In the genomic region with DNA sequence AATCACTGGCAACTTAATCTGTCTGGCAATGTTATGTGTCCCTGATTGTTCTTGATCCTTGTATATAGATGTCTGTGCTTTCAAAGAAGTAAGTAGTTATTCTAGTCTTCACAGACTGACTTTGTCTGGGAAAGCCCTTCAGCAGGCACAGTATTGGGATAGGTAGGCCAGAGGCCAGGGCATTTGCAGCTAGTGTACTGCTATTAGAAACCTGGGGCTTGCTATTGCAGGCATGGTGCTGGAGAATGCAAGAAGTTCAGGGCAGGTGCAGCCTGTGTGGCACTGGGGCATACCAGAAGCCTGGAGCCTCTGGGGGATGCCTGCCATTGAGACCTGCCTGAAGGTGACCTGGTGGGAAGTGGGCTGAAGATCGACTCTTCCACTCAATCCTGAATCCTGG, we compare ENCODE assay signal across 25 cellular contexts.
DNase-seq lines count a peak whose midpoint lies in the region; ATAC-seq and TF ChIP-seq lines count a peak whose summit lies in the region.
"Had no signal": no experiment of that assay in that cellular context is flagged by ENCODE, and none has a peak within 500 bp of the region (broad histone marks: within the 10 kb centered on the region; RNA-seq: fewer than 3 reads in every experiment).

No MANE protein-coding gene starts in this region.

- TF ChIP-seq CTCF in WTC11 (IDR thresholded peaks at IDR 0.05) (no peak), osteoblast (IDR thresholded peaks at IDR 0.05; ENCODE audit: extremely low read depth, low read depth, low read length) (no peak)

- no peaks in the 10 kb centered on the region for H3K36me3 ChIP-seq in osteoblast (ENCODE audit: insufficient read depth, low read length)
- H3K36me3 ChIP-seq: spleen, tibial nerve had no signal

- CTCF ChIA-PET in activated naive CD4-positive, alpha-beta T cell treated with anti-CD3 and anti-CD28 coated beads for 36 hours (lab: Charles Lee) = no interaction called here
- CTCF ChIA-PET in WTC11 (lab: Charles Lee) = no interaction called here

- H3K36me3 Mint-ChIP-seq in activated naive CD4-positive, alpha-beta T cell treated with anti-CD3 and anti-CD28 coated beads for 36 hours (ENCODE audit: low read depth) = no peaks in the 10 kb centered on the region
- peaks cover 4% of the 10 kb centered on the region; the same call in 1 of the 2 replicates for H3K36me3 Mint-ChIP-seq in WTC11
- H3K36me3 Mint-ChIP-seq: activated naive CD4-positive, alpha-beta T cell treated with anti-CD3 and anti-CD28 coated beads, Interleukin-2, amount 10 ng/mL, durations not matched to agents 7 days and 5 days; CD4-positive, CD25-positive, alpha-beta regulatory T cell; immature natural killer cell; memory B cell had no signal

- H3K4me1 ChIP-seq in osteoblast (ENCODE audit: insufficient read depth, low read length) = peaks cover 21% of the 10 kb centered on the region
- H3K4me1 ChIP-seq: spleen had no signal

- H4K20me1 ChIP-seq in osteoblast (ENCODE audit: insufficient read depth, low read length) = no peaks in the 10 kb centered on the region

- peak overlapping the region; percentile 41 for H3K27ac Mint-ChIP-seq in activated naive CD4-positive, alpha-beta T cell treated with anti-CD3 and anti-CD28 coated beads for 36 hours
- H3K27ac Mint-ChIP-seq in WTC11 = no peak overlapping the region
- H3K27ac Mint-ChIP-seq: activated B cell treated with CpG ODN at 0.5 μM for 24 hours; activated naive CD4-positive, alpha-beta T cell treated with anti-CD3 and anti-CD28 coated beads, Interleukin-2, amount 10 ng/mL, durations not matched to agents 7 days and 5 days; CD4-positive, CD25-positive, alpha-beta regulatory T cell; immature natural killer cell; memory B cell had no signal

- H3K4me3 ChIP-seq in osteoblast (ENCODE audit: insufficient read depth, low read length) = no peak overlapping the region
- H3K4me3 ChIP-seq: SK-N-MC, spleen, tibial nerve had no signal

- peaks cover 4% of the 10 kb centered on the region for H3K9me3 Mint-ChIP-seq in activated naive CD4-positive, alpha-beta T cell treated with anti-CD3 and anti-CD28 coated beads for 36 hours
- peaks cover 5% of the 10 kb centered on the region for H3K9me3 Mint-ChIP-seq in WTC11
- H3K9me3 Mint-ChIP-seq: activated B cell treated with CpG ODN at 0.5 μM for 24 hours had no signal

- no peaks in the 10 kb centered on the region for H3K79me2 ChIP-seq in osteoblast (ENCODE audit: insufficient read depth, low read length)

- peaks cover 4% of the 10 kb centered on the region for H3K27me3 Mint-ChIP-seq in activated naive CD4-positive, alpha-beta T cell treated with anti-CD3 and anti-CD28 coated beads for 36 hours (ENCODE audit: low read depth)
- no peaks in the 10 kb centered on the region; the same call in 1 of the 2 replicates for H3K27me3 Mint-ChIP-seq in WTC11 (ENCODE audit: low read depth)
- H3K27me3 Mint-ChIP-seq: activated B cell treated with CpG ODN at 0.5 μM for 24 hours; CD4-positive, CD25-positive, alpha-beta regulatory T cell; memory B cell had no signal

- ATAC-seq in WTC11 (peak; percentile 22; the same call in 1 of the 2 replicates), HG02970 (IDR thresholded peaks at IDR 0.05; ENCODE audit: low FRiP score, unreplicated experiment) (no peak), HG03457 (IDR thresholded peaks at IDR 0.05; ENCODE audit: unreplicated experiment) (no peak)
- ATAC-seq: right cardiac atrium had no signal

- no peak overlapping the region for H3K4me3 Mint-ChIP-seq in activated naive CD4-positive, alpha-beta T cell treated with anti-CD3 and anti-CD28 coated beads for 36 hours
- no peak overlapping the region for H3K4me3 Mint-ChIP-seq in WTC11
- H3K4me3 Mint-ChIP-seq: activated B cell treated with CpG ODN at 0.5 μM for 24 hours; activated naive CD4-positive, alpha-beta T cell treated with anti-CD3 and anti-CD28 coated beads, Interleukin-2, amount 10 ng/mL, durations not matched to agents 7 days and 5 days; CD4-positive, CD25-positive, alpha-beta regulatory T cell; immature natural killer cell; memory B cell had no signal

- POLR2A ChIA-PET in WTC11 (lab: Charles Lee) = no interaction called here

- no peak overlapping the region for H3K4me2 ChIP-seq in osteoblast (ENCODE audit: insufficient read depth, low read length)

- DNase-seq in activated naive CD4-positive, alpha-beta T cell treated with anti-CD3 and anti-CD28 coated beads for 36 hours = no peak
- no peak for DNase-seq in activated naive CD4-positive, alpha-beta T cell treated with anti-CD3 and anti-CD28 coated beads, Interleukin-2, amount 50 U/mL, for 16 hours
- DNase-seq in HCEC 1CT (peak; percentile 11), WTC11 (ENCODE audit: low spot score) (no peak), osteoblast (ENCODE audit: insufficient read length, low spot score, missing footprints) (no peak), HPDE6-E6E7 (ENCODE audit: extremely low spot score) (no peak)
- DNase-seq: activated B cell treated with CpG ODN at 0.5 μM for 24 hours; activated CD4-positive, alpha-beta T cell treated with anti-CD3 and anti-CD28 coated beads, Interleukin-2, amount 50 U/mL, for 1 hour; activated naive CD4-positive, alpha-beta T cell treated with anti-CD3 and anti-CD28 coated beads, Interleukin-2, amount 10 ng/mL, durations not matched to agents 7 days and 5 days; AML-193; H7; immature natural killer cell; NCI-H1048; NCI-H1694; NCI-H446 treated with DMSO at 0.1 percent for 48 hours; spleen; stimulated activated CD4-positive, alpha-beta T cell treated with anti-CD3 and anti-CD28 coated beads, Interleukin-2, amount 100 ng/mL, for 24 hours; stimulated activated CD8-positive, alpha-beta memory T cell treated with anti-CD3 and anti-CD28 coated beads, Interleukin-4, amount 100 ng/mL, for 48 hours had no signal

- no peaks in the 10 kb centered on the region for H3K9me3 ChIP-seq in osteoblast (ENCODE audit: low read depth, low read length)

- H3K4me1 Mint-ChIP-seq in activated naive CD4-positive, alpha-beta T cell treated with anti-CD3 and anti-CD28 coated beads for 36 hours (ENCODE audit: low read depth) = peaks cover 49% of the 10 kb centered on the region
- H3K4me1 Mint-ChIP-seq in WTC11 = peaks cover 4% of the 10 kb centered on the region; the same call in 1 of the 2 replicates
- H3K4me1 Mint-ChIP-seq: activated B cell treated with CpG ODN at 0.5 μM for 24 hours, immature natural killer cell had no signal

- peak overlapping the region; percentile 9 for H3K27ac ChIP-seq in osteoblast (ENCODE audit: low read depth, low read length)
- H3K27ac ChIP-seq: SK-N-MC, spleen, tibial nerve had no signal

- intact Hi-C loops in activated naive CD4-positive, alpha-beta T cell treated with anti-CD3 and anti-CD28 coated beads for 36 hours (cut with micrococcal nuclease) = loop anchor here (10.0 kb wide), 1 partner anchor 806 kb away; no protein-coding TSS in a partner anchor

- H2AFZ ChIP-seq in osteoblast (ENCODE audit: low read length) = peak overlapping the region; percentile 27

- no peaks in the 10 kb centered on the region for H3K27me3 ChIP-seq in osteoblast (ENCODE audit: insufficient read depth, low read length)
- H3K27me3 ChIP-seq: spleen, tibial nerve had no signal

TF ChIP-seq in WTC11, 78 proteins besides CTCF, POLR2A, EP300 and RAD21 (continues in another document):
- no peak for TF ChIP-seq GRHL2 (CRISPR knock-in tag; IDR thresholded peaks at IDR 0.05; ENCODE audit: insufficient replicate concordance, severe bottlenecking)
- TF ChIP-seq, protein P1, sequence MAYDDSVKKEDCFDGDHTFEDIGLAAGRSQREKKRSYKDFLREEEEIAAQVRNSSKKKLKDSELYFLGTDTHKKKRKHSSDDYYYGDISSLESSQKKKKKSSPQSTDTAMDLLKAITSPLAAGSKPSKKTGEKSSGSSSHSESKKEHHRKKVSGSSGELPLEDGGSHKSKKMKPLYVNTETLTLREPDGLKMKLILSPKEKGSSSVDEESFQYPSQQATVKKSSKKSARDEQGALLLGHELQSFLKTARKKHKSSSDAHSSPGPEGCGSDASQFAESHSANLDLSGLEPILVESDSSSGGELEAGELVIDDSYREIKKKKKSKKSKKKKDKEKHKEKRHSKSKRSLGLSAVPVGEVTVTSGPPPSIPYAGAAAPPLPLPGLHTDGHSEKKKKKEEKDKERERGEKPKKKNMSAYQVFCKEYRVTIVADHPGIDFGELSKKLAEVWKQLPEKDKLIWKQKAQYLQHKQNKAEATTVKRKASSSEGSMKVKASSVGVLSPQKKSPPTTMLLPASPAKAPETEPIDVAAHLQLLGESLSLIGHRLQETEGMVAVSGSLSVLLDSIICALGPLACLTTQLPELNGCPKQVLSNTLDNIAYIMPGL (CRISPR knock-in tag; IDR thresholded peaks at IDR 0.05) = no peak
- TF ChIP-seq, protein P2, sequence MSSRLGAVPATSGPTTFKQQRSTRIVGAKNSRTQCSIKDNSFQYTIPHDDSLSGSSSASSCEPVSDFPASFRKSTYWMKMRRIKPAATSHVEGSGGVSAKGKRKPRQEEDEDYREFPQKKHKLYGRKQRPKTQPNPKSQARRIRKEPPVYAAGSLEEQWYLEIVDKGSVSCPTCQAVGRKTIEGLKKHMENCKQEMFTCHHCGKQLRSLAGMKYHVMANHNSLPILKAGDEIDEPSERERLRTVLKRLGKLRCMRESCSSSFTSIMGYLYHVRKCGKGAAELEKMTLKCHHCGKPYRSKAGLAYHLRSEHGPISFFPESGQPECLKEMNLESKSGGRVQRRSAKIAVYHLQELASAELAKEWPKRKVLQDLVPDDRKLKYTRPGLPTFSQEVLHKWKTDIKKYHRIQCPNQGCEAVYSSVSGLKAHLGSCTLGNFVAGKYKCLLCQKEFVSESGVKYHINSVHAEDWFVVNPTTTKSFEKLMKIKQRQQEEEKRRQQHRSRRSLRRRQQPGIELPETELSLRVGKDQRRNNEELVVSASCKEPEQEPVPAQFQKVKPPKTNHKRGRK (CRISPR knock-in tag; IDR thresholded peaks at IDR 0.05; ENCODE audit: borderline replicate concordance) = no peak
- TF ChIP-seq ZNF138 (CRISPR knock-in tag; conservative IDR thresholded peaks at IDR 0.05) = no peak
- TF ChIP-seq, protein P3, sequence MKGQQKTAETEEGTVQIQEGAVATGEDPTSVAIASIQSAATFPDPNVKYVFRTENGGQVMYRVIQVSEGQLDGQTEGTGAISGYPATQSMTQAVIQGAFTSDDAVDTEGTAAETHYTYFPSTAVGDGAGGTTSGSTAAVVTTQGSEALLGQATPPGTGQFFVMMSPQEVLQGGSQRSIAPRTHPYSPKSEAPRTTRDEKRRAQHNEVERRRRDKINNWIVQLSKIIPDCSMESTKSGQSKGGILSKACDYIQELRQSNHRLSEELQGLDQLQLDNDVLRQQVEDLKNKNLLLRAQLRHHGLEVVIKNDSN (CRISPR knock-in tag; IDR thresholded peaks at IDR 0.05) = no peak
- TF ChIP-seq NFYB (CRISPR knock-in tag; conservative IDR thresholded peaks at IDR 0.05; ENCODE audit: low read depth) = no peak
